ENCODE assay signal across 16 cellular contexts in genomic region chr4:123659262-123659661, GRCh38.
"Had no signal": no experiment of that assay in that cellular context is flagged by ENCODE, and none has a peak within 500 bp of the region (broad histone marks: within the 10 kb centered on the region; RNA-seq: fewer than 3 reads in every experiment).

No MANE protein-coding gene starts in this region.

- H3K36me3 ChIP-seq: colonic mucosa, esophagus squamous epithelium, ovary, right atrium auricular region, tibial nerve had no signal

- FAIRE-seq: kidney had no signal

- H3K27me3 ChIP-seq: colonic mucosa, esophagus squamous epithelium, foreskin keratinocyte, ovary, right atrium auricular region, testis, tibial nerve had no signal

- H3K4me3 ChIP-seq: colonic mucosa, esophagus squamous epithelium, lung, ovary, right atrium auricular region, testis, tibial nerve had no signal

- ATAC-seq: left cardiac atrium; left ventricle myocardium superior; naive thymus-derived CD8-positive, alpha-beta T cell; stimulated activated naive CD8-positive, alpha-beta T cell treated with anti-CD3 and anti-CD28 coated beads, Interleukin-15, amount 100 ng/mL, for 72 hours had no signal

- H3K27ac ChIP-seq: colonic mucosa, esophagus squamous epithelium, foreskin keratinocyte, ovary, right atrium auricular region, testis, tibial nerve had no signal

- H3K9me3 ChIP-seq: colonic mucosa, right atrium auricular region, testis had no signal

- H3K4me1 ChIP-seq: colonic mucosa, esophagus squamous epithelium, foreskin keratinocyte, right atrium auricular region, testis, tibial nerve had no signal

- DNase-seq: colonic mucosa; esophagus squamous epithelium; foreskin keratinocyte; kidney; left cardiac atrium; left ventricle myocardium superior; nucleus accumbens; ovary; stimulated activated CD4-positive, alpha-beta T cell treated with anti-CD3 and anti-CD28 coated beads, Interleukin-4, amount 100 ng/mL, for 24 hours; stimulated activated naive B cell treated with anti-CD40 and anti-IgM and Interleukin-4, amounts not matched to agents 10 μg/mL and 1 μg/mL and 100 μg/mL, for 72 hours; stimulated activated naive CD8-positive, alpha-beta T cell treated with anti-CD3 and anti-CD28 coated beads, Interleukin-15, amount 100 ng/mL, for 72 hours; testis had no signal
